30 cellular contexts compared by ENCODE assay signal in the genomic region with DNA sequence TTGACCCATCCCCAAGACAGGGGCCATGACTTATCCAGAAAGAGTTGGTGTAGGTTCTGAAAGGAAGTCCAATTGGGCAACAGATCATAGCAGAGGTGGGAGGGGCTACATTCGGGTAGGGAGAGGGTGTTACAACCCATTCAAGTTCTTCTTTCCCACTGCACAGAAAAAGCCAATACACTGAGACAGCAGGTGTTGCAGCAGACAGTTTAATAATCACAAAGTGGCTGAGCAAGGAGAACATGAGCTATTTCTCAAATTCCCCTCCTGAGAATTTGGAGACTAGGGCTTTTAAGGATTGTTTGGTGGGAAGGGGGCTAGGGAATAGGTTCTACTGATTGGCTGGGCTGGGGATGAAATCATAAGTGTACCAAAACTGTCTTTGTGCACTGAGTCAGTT.
"Had no signal": no experiment of that assay in that cellular context is flagged by ENCODE, and none has a peak within 500 bp of the region (broad histone marks: within the 10 kb centered on the region; RNA-seq: fewer than 3 reads in every experiment).

No MANE protein-coding gene starts in this region.

- H3K4me3 ChIP-seq: adrenal gland, breast epithelium, gastroesophageal sphincter, heart right ventricle had no signal

- H3K4me1 ChIP-seq: adrenal gland, breast epithelium, gastroesophageal sphincter, heart right ventricle had no signal

- H3K27ac Mint-ChIP-seq: activated CD4-positive, alpha-beta memory T cell treated with anti-CD3 and anti-CD28 coated beads, Interleukin-2, amount 10 ng/mL, durations not matched to agents 7 days and 5 days; activated CD4-positive, alpha-beta T cell treated with anti-CD3 and anti-CD28 coated beads for 36 hours; activated CD4-positive, alpha-beta T cell treated with anti-CD3 and anti-CD28 coated beads, Interleukin-2, amount 10 ng/mL, durations not matched to agents 24 days and 14 days; activated CD8-positive, alpha-beta memory T cell treated with anti-CD3 and anti-CD28 coated beads, Interleukin-2, amount 10 ng/mL, durations not matched to agents 7 days and 5 days; activated naive CD4-positive, alpha-beta T cell treated with anti-CD3 and anti-CD28 coated beads for 36 hours; activated naive CD4-positive, alpha-beta T cell treated with anti-CD3 and anti-CD28 coated beads, Interleukin-2, amount 50 U/mL, for 24 hours; activated naive CD8-positive, alpha-beta T cell treated with anti-CD3 and anti-CD28 coated beads for 36 hours; activated naive CD8-positive, alpha-beta T cell treated with anti-CD3 and anti-CD28 coated beads, Interleukin-2, amount 50 U/mL, for 24 hours; activated T-helper 1 cell treated with anti-CD3 and anti-CD28 coated beads, Interleukin-12 subunit alpha, Interleukin-12 subunit beta, Interleukin-2, Interleukin-4 antibody, amounts not matched to agents 30 ng/mL and 10 ng/mL and 1 ng/mL, durations not matched to agents 14 hours and 24 hours and 36 hours; activated T-helper 2 cell treated with anti-CD3 and anti-CD28 coated beads, Interferon-gamma antibody, Interleukin-2, Interleukin-4, amounts not matched to agents 10 μg/mL and 5 μg/mL and 100 μg/mL, durations not matched to agents 14 hours and 24 hours and 36 hours; brain had no signal

- H3K9me3 ChIP-seq: adrenal gland had no signal

- H3K9me3 Mint-ChIP-seq: activated CD4-positive, alpha-beta T cell treated with anti-CD3 and anti-CD28 coated beads, Interleukin-2, amount 10 ng/mL, durations not matched to agents 24 days and 14 days; activated T-helper 2 cell treated with anti-CD3 and anti-CD28 coated beads, Interferon-gamma antibody, Interleukin-2, Interleukin-4, amounts not matched to agents 10 μg/mL and 5 μg/mL and 100 μg/mL, durations not matched to agents 14 hours and 24 hours and 36 hours had no signal

- FAIRE-seq: colon had no signal

- H3K4me1 Mint-ChIP-seq: activated CD4-positive, alpha-beta memory T cell treated with anti-CD3 and anti-CD28 coated beads, Interleukin-2, amount 10 ng/mL, durations not matched to agents 7 days and 5 days; activated CD4-positive, alpha-beta T cell treated with anti-CD3 and anti-CD28 coated beads for 36 hours; activated CD4-positive, alpha-beta T cell treated with anti-CD3 and anti-CD28 coated beads, Interleukin-2, amount 10 ng/mL, durations not matched to agents 24 days and 14 days; activated CD8-positive, alpha-beta memory T cell treated with anti-CD3 and anti-CD28 coated beads, Interleukin-2, amount 10 ng/mL, durations not matched to agents 7 days and 5 days; activated naive CD4-positive, alpha-beta T cell treated with anti-CD3 and anti-CD28 coated beads, Interleukin-2, amount 50 U/mL, for 24 hours; activated naive CD8-positive, alpha-beta T cell treated with anti-CD3 and anti-CD28 coated beads for 36 hours; activated naive CD8-positive, alpha-beta T cell treated with anti-CD3 and anti-CD28 coated beads, Interleukin-2, amount 50 U/mL, for 24 hours had no signal

- H3K27me3 ChIP-seq: adrenal gland, breast epithelium had no signal

- DNase-seq: activated CD4-positive, alpha-beta memory T cell treated with anti-CD3 and anti-CD28 coated beads, Interleukin-2, amount 10 ng/mL, durations not matched to agents 7 days and 5 days; activated CD4-positive, alpha-beta T cell treated with anti-CD3 and anti-CD28 coated beads for 36 hours; activated CD4-positive, alpha-beta T cell treated with anti-CD3 and anti-CD28 coated beads, Interleukin-2, amount 50 U/mL, for 4 hours; activated CD4-positive, CD25-positive, alpha-beta regulatory T cell; activated CD4-positive, CD25-positive, alpha-beta regulatory T cell treated with anti-CD3 and anti-CD28 coated beads, Interleukin-2, amount 50 U/mL, for 72 hours; activated CD8-positive, alpha-beta memory T cell treated with anti-CD3 and anti-CD28 coated beads, Interleukin-2, amount 10 ng/mL, durations not matched to agents 7 days and 5 days; activated CD8-positive, alpha-beta memory T cell treated with anti-CD3 and anti-CD28 coated beads, Interleukin-2, amount 50 U/mL, for 4 hours; activated effector memory CD4-positive, alpha-beta T cell treated with anti-CD3 and anti-CD28 coated beads, Interleukin-2, amount 50 U/mL, for 16 hours; activated naive CD4-positive, alpha-beta T cell treated with anti-CD3 and anti-CD28 coated beads for 36 hours; activated naive CD8-positive, alpha-beta T cell treated with anti-CD3 and anti-CD28 coated beads for 36 hours; activated naive CD8-positive, alpha-beta T cell treated with anti-CD3 and anti-CD28 coated beads, Interleukin-2, amount 50 U/mL, for 24 hours; activated T-cell treated with anti-CD3 and anti-CD28 coated beads, Interleukin-2, amount 50 U/mL, for 1 hour; activated T-cell treated with anti-CD3 and anti-CD28 coated beads, Interleukin-2, amount 50 U/mL, for 48 hours; adrenal gland; amygdala; aorta; cortex of kidney; dermis blood vessel endothelial cell; effector CD4-positive, alpha-beta T cell; foreskin melanocyte; heart right ventricle; T-helper 2 cell had no signal

- H3K4me3 Mint-ChIP-seq: activated CD4-positive, alpha-beta memory T cell treated with anti-CD3 and anti-CD28 coated beads, Interleukin-2, amount 10 ng/mL, durations not matched to agents 7 days and 5 days; activated CD4-positive, alpha-beta T cell treated with anti-CD3 and anti-CD28 coated beads for 36 hours; activated CD4-positive, alpha-beta T cell treated with anti-CD3 and anti-CD28 coated beads, Interleukin-2, amount 10 ng/mL, durations not matched to agents 24 days and 14 days; activated CD8-positive, alpha-beta memory T cell treated with anti-CD3 and anti-CD28 coated beads, Interleukin-2, amount 10 ng/mL, durations not matched to agents 7 days and 5 days; activated naive CD4-positive, alpha-beta T cell treated with anti-CD3 and anti-CD28 coated beads for 36 hours; activated naive CD4-positive, alpha-beta T cell treated with anti-CD3 and anti-CD28 coated beads, Interleukin-2, amount 50 U/mL, for 24 hours; activated naive CD8-positive, alpha-beta T cell treated with anti-CD3 and anti-CD28 coated beads for 36 hours; activated naive CD8-positive, alpha-beta T cell treated with anti-CD3 and anti-CD28 coated beads, Interleukin-2, amount 50 U/mL, for 24 hours; activated T-helper 1 cell treated with anti-CD3 and anti-CD28 coated beads, Interleukin-12 subunit alpha, Interleukin-12 subunit beta, Interleukin-2, Interleukin-4 antibody, amounts not matched to agents 30 ng/mL and 10 ng/mL and 1 ng/mL, durations not matched to agents 14 hours and 24 hours and 36 hours; brain had no signal

- H3K27ac ChIP-seq: adrenal gland, breast epithelium, gastroesophageal sphincter, heart right ventricle had no signal

- H3K36me3 ChIP-seq: adrenal gland, breast epithelium, gastroesophageal sphincter, heart right ventricle had no signal

- H3K36me3 Mint-ChIP-seq: activated CD8-positive, alpha-beta memory T cell treated with anti-CD3 and anti-CD28 coated beads, Interleukin-2, amount 10 ng/mL, durations not matched to agents 7 days and 5 days; activated naive CD4-positive, alpha-beta T cell treated with anti-CD3 and anti-CD28 coated beads, Interleukin-2, amount 50 U/mL, for 24 hours; activated naive CD8-positive, alpha-beta T cell treated with anti-CD3 and anti-CD28 coated beads for 36 hours; brain had no signal
